Comparison of ENCODE assay signal across 1 cellular context in the genomic region with DNA sequence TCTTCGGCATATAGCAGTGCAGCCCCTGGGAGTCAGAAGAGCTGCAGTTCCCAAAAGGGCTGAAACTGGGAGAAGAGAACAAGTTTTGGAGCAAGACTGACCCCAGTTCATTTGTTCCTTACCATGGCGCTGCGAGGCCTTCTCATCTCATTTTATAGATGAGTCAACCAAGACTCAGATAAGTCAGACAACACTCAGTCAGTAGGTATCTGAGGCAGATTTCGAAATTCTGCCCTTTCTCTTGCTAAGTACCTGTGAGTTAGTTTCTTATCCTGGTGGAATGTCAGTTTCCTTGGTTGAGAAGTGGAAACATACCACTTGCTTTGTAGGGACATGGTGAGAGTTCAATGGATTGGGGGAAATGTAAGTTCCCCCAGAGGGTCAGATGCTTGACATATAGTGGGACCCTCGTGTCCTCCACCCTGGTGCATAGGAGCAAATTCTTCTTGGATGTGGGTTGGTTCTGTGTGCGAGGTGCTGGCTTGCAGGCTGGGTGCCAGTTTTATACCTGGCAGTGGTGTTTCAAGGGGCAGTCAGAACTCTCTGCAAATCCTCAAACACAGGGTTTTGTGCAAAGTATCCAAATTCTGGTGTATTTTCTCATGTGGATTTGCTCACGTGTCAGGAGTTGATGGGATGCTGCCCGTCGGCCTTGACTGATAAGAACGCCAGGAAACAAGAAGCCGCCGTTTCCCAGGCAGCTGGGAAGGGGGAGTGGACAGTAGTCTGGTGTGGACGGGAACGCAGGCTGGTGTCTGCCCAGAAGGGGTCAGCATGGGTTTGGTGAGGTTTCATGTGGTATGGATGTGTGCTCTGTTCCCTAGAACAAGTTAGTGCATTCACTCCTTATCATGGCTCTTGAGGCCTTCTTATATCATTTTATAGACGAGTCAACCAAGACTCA.
TF ChIP-seq lines count a peak whose summit lies in the region.

No MANE protein-coding gene starts in this region.

TF ChIP-seq in GM23338, 12 proteins besides CTCF, POLR2A, EP300 and RAD21:
- TF ChIP-seq, protein P1, sequence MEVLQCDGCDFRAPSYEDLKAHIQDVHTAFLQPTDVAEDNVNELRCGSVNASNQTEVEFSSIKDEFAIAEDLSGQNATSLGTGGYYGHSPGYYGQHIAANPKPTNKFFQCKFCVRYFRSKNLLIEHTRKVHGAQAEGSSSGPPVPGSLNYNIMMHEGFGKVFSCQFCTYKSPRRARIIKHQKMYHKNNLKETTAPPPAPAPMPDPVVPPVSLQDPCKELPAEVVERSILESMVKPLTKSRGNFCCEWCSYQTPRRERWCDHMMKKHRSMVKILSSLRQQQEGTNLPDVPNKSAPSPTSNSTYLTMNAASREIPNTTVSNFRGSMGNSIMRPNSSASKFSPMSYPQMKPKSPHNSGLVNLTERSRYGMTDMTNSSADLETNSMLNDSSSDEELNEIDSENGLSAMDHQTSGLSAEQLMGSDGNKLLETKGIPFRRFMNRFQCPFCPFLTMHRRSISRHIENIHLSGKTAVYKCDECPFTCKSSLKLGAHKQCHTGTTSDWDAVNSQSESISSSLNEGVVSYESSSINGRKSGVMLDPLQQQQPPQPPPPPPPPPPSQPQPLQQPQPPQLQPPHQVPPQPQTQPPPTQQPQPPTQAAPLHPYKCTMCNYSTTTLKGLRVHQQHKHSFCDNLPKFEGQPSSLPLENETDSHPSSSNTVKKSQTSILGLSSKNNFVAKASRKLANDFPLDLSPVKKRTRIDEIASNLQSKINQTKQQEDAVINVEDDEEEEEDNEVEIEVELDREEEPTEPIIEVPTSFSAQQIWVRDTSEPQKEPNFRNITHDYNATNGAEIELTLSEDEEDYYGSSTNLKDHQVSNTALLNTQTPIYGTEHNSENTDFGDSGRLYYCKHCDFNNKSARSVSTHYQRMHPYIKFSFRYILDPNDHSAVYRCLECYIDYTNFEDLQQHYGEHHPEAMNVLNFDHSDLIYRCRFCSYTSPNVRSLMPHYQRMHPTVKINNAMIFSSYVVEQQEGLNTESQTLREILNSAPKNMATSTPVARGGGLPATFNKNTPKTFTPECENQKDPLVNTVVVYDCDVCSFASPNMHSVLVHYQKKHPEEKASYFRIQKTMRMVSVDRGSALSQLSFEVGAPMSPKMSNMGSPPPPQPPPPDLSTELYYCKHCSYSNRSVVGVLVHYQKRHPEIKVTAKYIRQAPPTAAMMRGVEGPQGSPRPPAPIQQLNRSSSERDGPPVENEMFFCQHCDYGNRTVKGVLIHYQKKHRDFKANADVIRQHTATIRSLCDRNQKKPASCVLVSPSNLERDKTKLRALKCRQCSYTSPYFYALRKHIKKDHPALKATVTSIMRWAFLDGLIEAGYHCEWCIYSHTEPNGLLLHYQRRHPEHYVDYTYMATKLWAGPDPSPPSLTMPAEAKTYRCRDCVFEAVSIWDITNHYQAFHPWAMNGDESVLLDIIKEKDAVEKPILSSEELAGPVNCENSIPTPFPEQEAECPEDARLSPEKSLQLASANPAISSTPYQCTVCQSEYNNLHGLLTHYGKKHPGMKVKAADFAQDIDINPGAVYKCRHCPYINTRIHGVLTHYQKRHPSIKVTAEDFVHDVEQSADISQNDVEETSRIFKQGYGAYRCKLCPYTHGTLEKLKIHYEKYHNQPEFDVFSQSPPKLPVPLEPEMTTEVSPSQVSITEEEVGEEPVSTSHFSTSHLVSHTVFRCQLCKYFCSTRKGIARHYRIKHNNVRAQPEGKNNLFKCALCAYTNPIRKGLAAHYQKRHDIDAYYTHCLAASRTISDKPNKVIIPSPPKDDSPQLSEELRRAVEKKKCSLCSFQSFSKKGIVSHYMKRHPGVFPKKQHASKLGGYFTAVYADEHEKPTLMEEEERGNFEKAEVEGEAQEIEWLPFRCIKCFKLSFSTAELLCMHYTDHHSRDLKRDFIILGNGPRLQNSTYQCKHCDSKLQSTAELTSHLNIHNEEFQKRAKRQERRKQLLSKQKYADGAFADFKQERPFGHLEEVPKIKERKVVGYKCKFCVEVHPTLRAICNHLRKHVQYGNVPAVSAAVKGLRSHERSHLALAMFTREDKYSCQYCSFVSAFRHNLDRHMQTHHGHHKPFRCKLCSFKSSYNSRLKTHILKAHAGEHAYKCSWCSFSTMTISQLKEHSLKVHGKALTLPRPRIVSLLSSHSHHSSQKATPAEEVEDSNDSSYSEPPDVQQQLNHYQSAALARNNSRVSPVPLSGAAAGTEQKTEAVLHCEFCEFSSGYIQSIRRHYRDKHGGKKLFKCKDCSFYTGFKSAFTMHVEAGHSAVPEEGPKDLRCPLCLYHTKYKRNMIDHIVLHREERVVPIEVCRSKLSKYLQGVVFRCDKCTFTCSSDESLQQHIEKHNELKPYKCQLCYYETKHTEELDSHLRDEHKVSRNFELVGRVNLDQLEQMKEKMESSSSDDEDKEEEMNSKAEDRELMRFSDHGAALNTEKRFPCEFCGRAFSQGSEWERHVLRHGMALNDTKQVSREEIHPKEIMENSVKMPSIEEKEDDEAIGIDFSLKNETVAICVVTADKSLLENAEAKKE (CRISPR knock-in tag; IDR thresholded peaks at IDR 0.05): no peak
- TF ChIP-seq EZH2 (IDR thresholded peaks at IDR 0.05; ENCODE audit: low read depth, unreplicated experiment) (no peak), REST (IDR thresholded peaks at IDR 0.05; ENCODE audit: unreplicated experiment) (no peak), STAT1 (IDR thresholded peaks at IDR 0.05; ENCODE audit: unreplicated experiment) (no peak), NANOG (IDR thresholded peaks at IDR 0.05; ENCODE audit: borderline replicate concordance) (no peak), POLR2AphosphoS5 (IDR thresholded peaks at IDR 0.05; ENCODE audit: low read depth) (no peak), ETS1 (IDR thresholded peaks at IDR 0.05) (no peak), ZNF114 (CRISPR knock-in tag; IDR thresholded peaks at IDR 0.05) (no peak), ZNF331 (CRISPR knock-in tag; IDR thresholded peaks at IDR 0.05; ENCODE audit: low read depth) (no peak), EZH2phosphoT487 (IDR thresholded peaks at IDR 0.05; ENCODE audit: unreplicated experiment) (no peak), CREB1 (CRISPR knock-in tag; IDR thresholded peaks at IDR 0.05; ENCODE audit: low read depth) (no peak)
TF ChIP-seq in GM23338: peak in this region for 0.
